26 cellular contexts compared by ENCODE assay signal in the genomic region with DNA sequence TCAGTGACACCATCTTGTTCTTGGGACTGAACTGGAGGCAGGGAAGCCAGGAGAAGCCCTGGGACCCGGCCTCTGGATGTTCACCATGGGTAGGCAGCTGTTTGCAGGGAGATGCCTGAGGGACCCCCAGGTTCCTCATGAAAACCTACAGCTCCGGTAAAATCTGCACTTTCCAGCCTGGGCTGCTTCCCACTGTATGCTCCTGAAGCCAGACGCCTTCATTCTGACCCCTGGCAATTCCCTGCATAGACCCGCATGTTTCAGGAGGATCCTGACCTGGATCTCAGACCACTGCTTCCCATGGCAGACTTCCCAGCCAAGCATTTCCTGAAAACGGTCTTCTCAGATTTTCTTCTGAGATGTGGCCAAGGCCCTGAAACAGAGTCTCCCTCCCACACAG.
"Had no signal": no experiment of that assay in that cellular context is flagged by ENCODE, and none has a peak within 500 bp of the region (broad histone marks: within the 10 kb centered on the region; RNA-seq: fewer than 3 reads in every experiment).

No MANE protein-coding gene starts in this region.

- H3K4me3 ChIP-seq: stomach, suprapubic skin, testis, thoracic aorta, thyroid gland, tibial artery, tibial nerve, transverse colon, upper lobe of left lung, upper lobe of right lung, uterus, vagina had no signal

- H3K27ac ChIP-seq: stomach, suprapubic skin, testis, thoracic aorta, thyroid gland, tibial artery, tibial nerve, transverse colon, upper lobe of left lung, upper lobe of right lung, uterus, vagina had no signal

- H3K36me3 ChIP-seq: stomach, suprapubic skin, thoracic aorta, thyroid gland, tibial artery, tibial nerve, transverse colon, upper lobe of left lung, upper lobe of right lung, uterus, vagina had no signal

- ATAC-seq: stimulated activated effector memory CD8-positive, alpha-beta T cell treated with anti-CD3 and anti-CD28 coated beads, Interleukin-12 subunit alpha, Interleukin-12 subunit beta, amount 100 ng/mL, for 72 hours; stimulated activated memory B cell treated with anti-CD40 and anti-IgM and Interleukin-4, amounts not matched to agents 10 μg/mL and 1 μg/mL and 100 μg/mL, for 72 hours; stimulated activated naive B cell treated with anti-CD40 and anti-IgM and Interleukin-4, amounts not matched to agents 10 μg/mL and 1 μg/mL and 100 μg/mL, for 72 hours; stimulated activated naive CD8-positive, alpha-beta T cell treated with anti-CD3 and anti-CD28 coated beads, Interleukin-15, amount 100 ng/mL, for 72 hours; stimulated activated naive CD8-positive, alpha-beta T cell treated with anti-CD3 and anti-CD28 coated beads, Interleukin-15, Interleukin-2, amounts not matched to agents 100 U/mL and 50 U/mL, for 24 hours; upper lobe of right lung had no signal

- DNase-seq: stimulated activated CD4-positive, alpha-beta T cell treated with anti-CD3 and anti-CD28 coated beads, Interleukin-2, amount 100 ng/mL, for 48 hours; stimulated activated CD4-positive, alpha-beta T cell treated with anti-CD3 and anti-CD28 coated beads, Interleukin-4, amount 100 ng/mL, for 1 hour; stimulated activated CD4-positive, alpha-beta T cell treated with anti-CD3 and anti-CD28 coated beads, Interleukin-4, amount 100 ng/mL, for 24 hours; stimulated activated CD4-positive, alpha-beta T cell treated with anti-CD3 and anti-CD28 coated beads, Interleukin-4, amount 100 ng/mL, for 4 hours; stimulated activated CD8-positive, alpha-beta memory T cell treated with anti-CD3 and anti-CD28 coated beads, Interleukin-4, amount 100 ng/mL, for 48 hours; stimulated activated naive B cell treated with anti-CD40 and anti-IgM and Interleukin-4, amounts not matched to agents 10 μg/mL and 1 μg/mL and 100 μg/mL, for 72 hours; stimulated activated naive CD4-positive, alpha-beta T cell; stimulated activated naive CD4-positive, alpha-beta T cell treated with Interleukin-2 at 50 U/mL for 16 hours; stimulated activated naive CD8-positive, alpha-beta T cell treated with anti-CD3 and anti-CD28 coated beads, Interleukin-15, amount 100 ng/mL, for 72 hours; stimulated activated naive CD8-positive, alpha-beta T cell treated with anti-CD3 and anti-CD28 coated beads, Interleukin-15, Interleukin-2, amounts not matched to agents 100 U/mL and 50 U/mL, for 24 hours; stomach; substantia nigra; testis; thyroid gland; tibial artery; transverse colon; trophoblast cell; upper lobe of right lung; uterus had no signal

- H3K9me3 ChIP-seq: stomach, suprapubic skin, testis, thoracic aorta, thyroid gland, tibial artery, transverse colon, upper lobe of left lung, upper lobe of right lung, uterus, vagina had no signal

- H3K4me1 ChIP-seq: stomach, suprapubic skin, testis, thyroid gland, tibial artery, tibial nerve, transverse colon, upper lobe of left lung, upper lobe of right lung, uterus, vagina had no signal

- H3K27me3 ChIP-seq: testis, thyroid gland, tibial nerve, transverse colon, upper lobe of left lung, upper lobe of right lung, uterus, vagina had no signal
